Comparison of ENCODE assay signal across 16 cellular contexts in genomic region chr14:71169861-71170260, GRCh38.
A peak's percentile ranks its signal among the peaks of the same experiment; 100 is the strongest.
DNase-seq lines count a peak whose midpoint lies in the region; TF ChIP-seq lines count a peak whose summit lies in the region.
"Had no signal": no experiment of that assay in that cellular context is flagged by ENCODE, and none has a peak within 500 bp of the region (broad histone marks: within the 10 kb centered on the region; RNA-seq: fewer than 3 reads in every experiment).

No MANE protein-coding gene starts in this region.

- no peak for TF ChIP-seq EP300 in neural cell (conservative IDR thresholded peaks at IDR 0.05; ENCODE audit: poor library complexity, severe bottlenecking)
- TF ChIP-seq EP300 in tibial nerve (IDR thresholded peaks at IDR 0.05), result no peak

- no peaks in the 10 kb centered on the region for H3K36me3 ChIP-seq in BE2C
- H3K36me3 ChIP-seq in HEK293 (ENCODE audit: control insufficient read depth in 2 of 2, insufficient read depth in 1 of 2, low read length in 2 of 2), result no peaks in the 10 kb centered on the region
- H3K36me3 ChIP-seq in neural cell (ENCODE audit: insufficient read depth, low read length), result no peaks in the 10 kb centered on the region
- no peaks in the 10 kb centered on the region for H3K36me3 ChIP-seq in tibial nerve
- H3K36me3 ChIP-seq: SJSA1 had no signal

- no peaks in the 10 kb centered on the region for H3F3A ChIP-seq in neural cell (ENCODE audit: insufficient read depth, low read length, poor library complexity, severe bottlenecking)

- H3K27me3 ChIP-seq in BE2C, result no peaks in the 10 kb centered on the region
- H3K27me3 ChIP-seq in neural cell (ENCODE audit: insufficient read depth, low read depth, low read length), result no peaks in the 10 kb centered on the region
- H3K27me3 ChIP-seq in tibial nerve, result no peaks in the 10 kb centered on the region
- H3K27me3 ChIP-seq in dorsolateral prefrontal cortex, result no peaks in the 10 kb centered on the region
- H3K27me3 ChIP-seq: SJSA1 had no signal

- H3K4me1 ChIP-seq in BE2C (peaks cover 15% of the 10 kb centered on the region), HEK293 (ENCODE audit: control insufficient read depth, insufficient read depth, low read length) (no peaks in the 10 kb centered on the region), tibial nerve (peaks cover 0 to 13% (median 3%) of the 10 kb centered on the region in 4 donors)

- no peak for TF ChIP-seq RAD21 in neural cell (conservative IDR thresholded peaks at IDR 0.05)

- H3K27ac ChIP-seq in HEK293 (ENCODE audit: extremely low read depth, low read depth, low read length) (no peak overlapping the region), neural cell (ENCODE audit: low read length) (peak overlapping the region; percentile 48), tibial nerve (no peak overlapping the region), dorsolateral prefrontal cortex (peak overlapping the region in 2 of 59 donors; percentile 32 to 47)
- H3K27ac ChIP-seq: PC-9, SJSA1 had no signal

- no peak for TF ChIP-seq POLR2A in tibial nerve (IDR thresholded peaks at IDR 0.05)

- CTCF ChIA-PET in HEK293 (lab: Yijun Ruan, JAX), result no interaction called here

- H3K9me3 ChIP-seq in BE2C (no peaks in the 10 kb centered on the region), HEK293 (ENCODE audit: control insufficient read depth, insufficient read depth, low read depth, low read length) (no peaks in the 10 kb centered on the region), neural cell (ENCODE audit: low read length) (no peaks in the 10 kb centered on the region), tibial nerve (no peaks in the 10 kb centered on the region)
- H3K9me3 ChIP-seq: SJSA1 had no signal

- POLR2A ChIA-PET in HEK293 (lab: Yijun Ruan, JAX), result no interaction called here

- H3K4me2 ChIP-seq in neural cell (ENCODE audit: low read length), result no peak overlapping the region
- H3K4me2 ChIP-seq: PC-9 had no signal

- DNase-seq in BE2C, result peak; percentile 39
- peak; percentile 2 for DNase-seq in NCI-H526 treated with DMSO at 0.1 percent for 48 hours (lab: John Stamatoyannopoulos, UW)
- no peak for DNase-seq in tibial nerve (ENCODE audit: low spot score in 2 of 2)
- no peak for DNase-seq in SK-N-DZ (ENCODE audit: low spot score)
- no peak for DNase-seq in dorsolateral prefrontal cortex
- DNase-seq: CD4-positive, alpha-beta T cell; DMS79; KBM-7; NCI-H1105; NCI-H2081; NCI-H446; PC-9; SW 1271 had no signal

- H3K79me2 ChIP-seq in neural cell (replicated peaks; ENCODE audit: insufficient read depth, low read length), result no peaks in the 10 kb centered on the region

- H2AFZ ChIP-seq in neural cell (ENCODE audit: low read depth, low read length), result no peak overlapping the region
- H2AFZ ChIP-seq: PC-9 had no signal

- H3K4me3 ChIP-seq in BE2C (ENCODE audit: low read depth, low read length) (no peak overlapping the region), HEK293 (ENCODE audit: low read depth, low read length) (no peak overlapping the region), neural cell (ENCODE audit: low read length) (peak overlapping the region; percentile 1), tibial nerve (no peak overlapping the region), dorsolateral prefrontal cortex (no peak overlapping the region)
- H3K4me3 ChIP-seq: PC-9, SJSA1 had no signal

- TF ChIP-seq CTCF in BE2C (IDR thresholded peaks at IDR 0.05; ENCODE audit: low read depth, low read length) (0 out of 2 replicates have a peak, but pooled peaks have one; percentile 10), HEK293 (tag by site-specific recombination; IDR thresholded peaks at IDR 0.05) (no peak), neural cell (IDR thresholded peaks at IDR 0.05; ENCODE audit: poor library complexity, severe bottlenecking) (peak; percentile 29), tibial nerve (IDR thresholded peaks at IDR 0.05) (no peak), dorsolateral prefrontal cortex (IDR thresholded peaks at IDR 0.05 in 54 of 56, conservative IDR thresholded peaks at IDR 0.05 in 2 of 56; ENCODE audit: low read depth in 1 of 56, partially characterized antibody in 56 of 56) (no peak)

- no peaks in the 10 kb centered on the region for H4K20me1 ChIP-seq in neural cell (ENCODE audit: insufficient read depth)

- no peak overlapping the region for H3K9ac ChIP-seq in neural cell (ENCODE audit: low read length)

- no peaks in the 10 kb centered on the region for H3K9me2 ChIP-seq in neural cell (ENCODE audit: insufficient read depth, low read length)

- intact Hi-C loops in dorsolateral prefrontal cortex (cut with DNase I), result no loop called here

- WGBS in tibial nerve, 2 donors, result 89 to 100% methylated on average over 5 of the region's 5 CpGs

TF ChIP-seq in HEK293, 187 proteins besides CTCF, POLR2A, EP300 and RAD21 (continues in another document):
- TF ChIP-seq ZNF544 (tag by site-specific recombination; IDR thresholded peaks at IDR 0.05), result no peak
- TF ChIP-seq ELK4 (IDR thresholded peaks at IDR 0.05; ENCODE audit: borderline replicate concordance, low read depth, low read length), result no peak
- TF ChIP-seq PRDM1 (tag by site-specific recombination; IDR thresholded peaks at IDR 0.05), result no peak
- TF ChIP-seq ZNF121 (tag by site-specific recombination; IDR thresholded peaks at IDR 0.05), result no peak
- no peak for TF ChIP-seq ZNF747 (tag by site-specific recombination; IDR thresholded peaks at IDR 0.05)
- TF ChIP-seq SCRT1 (tag by site-specific recombination; IDR thresholded peaks at IDR 0.05; ENCODE audit: borderline replicate concordance), result no peak
- no peak for TF ChIP-seq ZNF133 (tag by site-specific recombination; IDR thresholded peaks at IDR 0.05)
- TF ChIP-seq, protein P1, sequence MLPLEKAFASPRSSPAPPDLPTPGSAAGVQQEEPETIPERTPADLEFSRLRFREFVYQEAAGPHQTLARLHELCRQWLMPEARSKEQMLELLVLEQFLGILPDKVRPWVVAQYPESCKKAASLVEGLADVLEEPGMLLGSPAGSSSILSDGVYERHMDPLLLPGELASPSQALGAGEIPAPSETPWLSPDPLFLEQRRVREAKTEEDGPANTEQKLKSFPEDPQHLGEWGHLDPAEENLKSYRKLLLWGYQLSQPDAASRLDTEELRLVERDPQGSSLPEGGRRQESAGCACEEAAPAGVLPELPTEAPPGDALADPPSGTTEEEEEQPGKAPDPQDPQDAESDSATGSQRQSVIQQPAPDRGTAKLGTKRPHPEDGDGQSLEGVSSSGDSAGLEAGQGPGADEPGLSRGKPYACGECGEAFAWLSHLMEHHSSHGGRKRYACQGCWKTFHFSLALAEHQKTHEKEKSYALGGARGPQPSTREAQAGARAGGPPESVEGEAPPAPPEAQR (tag by site-specific recombination; IDR thresholded peaks at IDR 0.05), result no peak
- no peak for TF ChIP-seq GLIS2 (tag by site-specific recombination; IDR thresholded peaks at IDR 0.05)
- peak; percentile 32; the same call in 1 of the 2 replicates for TF ChIP-seq ZIC2 (tag by site-specific recombination; IDR thresholded peaks at IDR 0.05)

TF ChIP-seq in neural cell, 6 proteins besides CTCF, POLR2A, EP300 and RAD21:
- no peak for TF ChIP-seq REST (IDR thresholded peaks at IDR 0.05; ENCODE audit: borderline replicate concordance)
- peak; percentile 26 for TF ChIP-seq POLR2AphosphoS5 (IDR thresholded peaks at IDR 0.05)
- no peak for TF ChIP-seq MXI1 (conservative IDR thresholded peaks at IDR 0.05; ENCODE audit: poor library complexity, severe bottlenecking)
TF ChIP-seq in neural cell: peak in this region for 1.

Comparison
In these comparisons a context has a peak if more than half of its experiments do, and no peak if none do; other contexts are left out.
1. DNase-seq: peak in BE2C (single experiment) and NCI-H526 treated with DMSO at 0.1 percent for 48 hours (single experiment); none in tibial nerve (0 of 2), SK-N-DZ (single experiment) and dorsolateral prefrontal cortex (0 of 10).
2. CTCF ChIP-seq: peak in BE2C (single experiment) and neural cell (single experiment); none in HEK293 (single experiment), tibial nerve (0 of 5) and dorsolateral prefrontal cortex (0 of 56).